8 cellular contexts compared by ENCODE assay signal in the genomic region with DNA sequence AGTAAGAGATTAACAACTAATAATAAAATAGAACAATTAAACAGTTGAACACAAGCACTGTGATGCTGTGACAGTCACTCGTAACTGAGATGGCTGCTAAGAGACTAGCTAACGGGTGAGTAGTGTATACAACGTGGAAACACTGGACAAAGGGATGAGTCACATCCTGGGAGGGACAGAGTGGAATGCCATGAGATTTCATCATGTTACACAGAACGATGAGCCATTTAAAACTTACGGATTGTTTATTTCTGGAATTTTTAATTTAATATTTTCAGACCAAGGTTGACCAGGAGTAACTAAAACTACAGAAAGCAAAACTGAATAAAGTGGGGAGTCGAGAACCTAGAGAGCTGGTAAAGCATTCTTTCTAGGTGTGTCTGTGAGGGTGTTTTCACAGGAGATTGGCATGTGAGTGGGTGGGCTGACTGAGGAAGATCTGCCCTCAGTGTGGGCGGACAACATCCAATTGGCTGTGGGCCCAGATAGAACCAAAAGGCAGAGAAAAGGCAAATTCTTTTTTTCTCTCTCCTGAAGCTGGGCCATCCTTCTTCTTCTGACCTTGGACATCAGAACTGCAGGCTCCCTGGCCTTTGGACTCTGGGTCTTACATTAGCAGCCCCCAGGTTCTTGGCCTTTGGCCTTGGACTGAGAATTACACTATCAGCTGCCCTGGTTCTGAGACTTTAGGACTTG. TPM values are rescaled to one million over a fixed set of nuclear protein-coding genes. Genes with fewer than 3 reads are reported as not detected.
DNase-seq lines count a peak whose midpoint lies in the region; TF ChIP-seq lines count a peak whose summit lies in the region.

No MANE protein-coding gene starts in this region.

- H3K27ac Mint-ChIP-seq in activated naive CD8-positive, alpha-beta T cell: peak overlapping the region; percentile 88

- TF ChIP-seq CTCF in right atrium auricular region (IDR thresholded peaks at IDR 0.05): no peak

- peaks cover 58% of the 10 kb centered on the region for H3K4me1 Mint-ChIP-seq in activated naive CD8-positive, alpha-beta T cell (ENCODE audit: low read depth)

- H3K4me1 ChIP-seq in right atrium auricular region: peaks cover 0 to 9% of the 10 kb centered on the region in 2 donors

- H3K36me3 Mint-ChIP-seq in activated naive CD8-positive, alpha-beta T cell: no peaks in the 10 kb centered on the region

- no peak overlapping the region for H3K4me3 ChIP-seq in right atrium auricular region

- H3K9me3 Mint-ChIP-seq in activated naive CD8-positive, alpha-beta T cell (ENCODE audit: low read depth): no peaks in the 10 kb centered on the region

- H3K36me3 ChIP-seq in right atrium auricular region: no peaks in the 10 kb centered on the region

- H3K9me3 ChIP-seq in right atrium auricular region: no peaks in the 10 kb centered on the region

- peak overlapping the region; percentile 76 for H3K4me3 Mint-ChIP-seq in activated naive CD8-positive, alpha-beta T cell

- peak overlapping the region; percentile 73 to 84 for H3K27ac ChIP-seq in right atrium auricular region

- H3K27me3 ChIP-seq in right atrium auricular region: no peaks in the 10 kb centered on the region

- DNase-seq in DMS153 (lab: John Stamatoyannopoulos, UW) (peak; percentile 53), DMS153 treated with DMSO at 0.1 percent for 48 hours (lab: John Stamatoyannopoulos, UW; ENCODE audit: unreplicated experiment) (no peak), H4 (ENCODE audit: low spot score) (peak; percentile 96), LHCN-M2 (ENCODE audit: low read depth) (peak; percentile 98), right atrium auricular region (ENCODE audit: low spot score) (peak; percentile 83), SKM-1 treated with dmso at 0.1 percent for 144 hours (lab: John Stamatoyannopoulos, UW; ENCODE audit: unreplicated experiment) (no peak)
- peak; percentile 76 for DNase-seq in stimulated activated CD4-positive, alpha-beta T cell treated with anti-CD3 and anti-CD28 coated beads, Interleukin-15, amount 100 ng/mL, for 24 hours

- no peaks in the 10 kb centered on the region for H3K27me3 Mint-ChIP-seq in activated naive CD8-positive, alpha-beta T cell

RNA-seq across cellular contexts. Expression of a gene that starts 14.6 kb away (rescaled TPM):
- total RNA-seq in H4 (2014; rRNA removed; shearing (Covaris generic)): 4,471 and 5,260 TPM in 2 replicates
- total RNA-seq in LHCN-M2 (2014; rRNA removed) (8,362 and 12,675 TPM in 2 replicates), right atrium auricular region (1,000 to 10,000 TPM; 1,113 to 1,769 TPM)
- 12,366 TPM for polyA plus RNA-seq in LHCN-M2 (2012)

RNA-seq across cellular contexts. Expression of a gene that starts 39.1 kb away (rescaled TPM):
- total RNA-seq in H4 (2014; rRNA removed; shearing (Covaris generic)): 7.2 and 12.0 TPM in 2 replicates
- total RNA-seq in LHCN-M2 (2014; rRNA removed) (9.7 and 14.8 TPM in 2 replicates), right atrium auricular region (1 to 10 TPM; 1.2 to 1.7 TPM)
- polyA plus RNA-seq in LHCN-M2 (2012): 1.1 TPM

RNA-seq across cellular contexts. Expression of a gene that starts 50.9 kb away (rescaled TPM):
- 61.6 and 90.1 TPM in 2 replicates for total RNA-seq in H4 (2014; rRNA removed; shearing (Covaris generic))
- total RNA-seq in LHCN-M2 (2014; rRNA removed) (55.2 and 62.2 TPM in 2 replicates), right atrium auricular region (10 to 100 TPM; 53.1 to 69.5 TPM)
- polyA plus RNA-seq in LHCN-M2 (2012): 48.6 TPM

Comparison
In these comparisons a context has a peak if more than half of its experiments do, and no peak if none do; other contexts are left out.
1. DNase-seq: peak in DMS153 (single experiment), H4 (single experiment), LHCN-M2 (single experiment), right atrium auricular region (single experiment) and stimulated activated CD4-positive, alpha-beta T cell treated with anti-CD3 and anti-CD28 coated beads, Interleukin-15, amount 100 ng/mL, for 24 hours (single experiment); none in DMS153 treated with DMSO at 0.1 percent for 48 hours (single experiment) and SKM-1 treated with dmso at 0.1 percent for 144 hours (single experiment).